8 cellular contexts compared by ENCODE assay signal in the genomic region with DNA sequence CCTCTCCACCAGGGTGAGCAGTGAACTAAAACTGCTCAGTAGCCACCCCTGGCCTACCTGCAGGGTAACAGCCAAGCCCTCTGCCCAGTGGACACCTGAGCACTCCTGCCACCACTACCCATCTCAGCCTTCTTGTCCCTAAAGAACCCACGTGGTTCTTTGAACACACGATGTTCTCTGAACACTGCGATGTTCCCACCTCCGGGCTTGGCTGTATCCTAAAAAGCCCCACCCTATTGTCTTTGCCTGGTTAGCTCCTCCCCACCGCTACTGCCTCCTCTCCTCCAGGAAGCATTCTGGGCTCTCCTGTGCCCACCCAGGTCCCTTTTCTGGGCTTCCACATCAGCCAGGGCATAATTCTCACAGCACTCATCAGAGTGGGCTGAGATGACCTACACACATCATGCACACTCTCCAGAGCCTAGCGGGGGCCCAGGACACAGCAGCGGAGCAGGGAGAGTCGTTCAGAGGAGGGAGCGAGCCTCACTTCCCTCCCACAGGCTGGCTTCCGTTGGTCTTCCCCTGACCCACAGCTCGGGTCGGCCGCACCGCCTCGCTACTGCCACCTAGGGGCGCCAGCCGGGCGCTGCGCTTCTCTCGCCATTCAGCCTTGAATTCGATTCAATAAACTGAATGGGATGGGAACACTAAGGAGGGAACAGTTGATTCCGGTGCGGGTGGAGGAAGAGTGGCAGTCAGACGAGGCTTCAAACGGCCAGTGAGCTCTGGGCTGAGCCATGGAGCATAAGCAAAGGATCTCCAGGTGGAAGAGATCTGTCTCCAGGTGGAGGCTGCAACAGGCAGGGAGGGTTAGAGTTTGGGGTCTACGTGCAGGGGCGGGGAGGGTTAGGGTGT. TPM values are rescaled to one million over a fixed set of nuclear protein-coding genes. Genes with fewer than 3 reads are reported as not detected.
DNase-seq lines count a peak whose midpoint lies in the region; ATAC-seq, FAIRE-seq and TF ChIP-seq lines count a peak whose summit lies in the region.

No MANE protein-coding gene starts in this region.

- H3K9me3 ChIP-seq in DOHH2 (ENCODE audit: control insufficient read depth, insufficient read depth, low read length) (no peaks in the 10 kb centered on the region), endothelial cell of umbilical vein (replicated peaks; ENCODE audit: control insufficient read depth, insufficient read depth, low read length) (no peaks in the 10 kb centered on the region), mesodermal cell (ENCODE audit: control insufficient read depth, low read length) (no peaks in the 10 kb centered on the region)

- no peaks in the 10 kb centered on the region for H3K9me2 ChIP-seq in DOHH2 (replicated peaks; ENCODE audit: control insufficient read depth, low read length)

- H3K4me3 ChIP-seq in DOHH2 (ENCODE audit: low read length): peak overlapping the region; percentile 62
- H3K4me3 ChIP-seq in endothelial cell of umbilical vein (replicated peaks in 1 of 3; ENCODE audit: insufficient read depth in 1 of 3, low read depth in 1 of 3, low read length in 3 of 3): peak overlapping the region in 2 of 3 experiments; percentile 7 to 57
- H3K4me3 ChIP-seq in mesodermal cell (ENCODE audit: extremely low read depth, insufficient read depth, low read length, poor library complexity, severe bottlenecking): peak overlapping the region; percentile 21

- peak overlapping the region; percentile 90 for H3K4me2 ChIP-seq in DOHH2 (ENCODE audit: low read length)
- peak overlapping the region; percentile 88 for H3K4me2 ChIP-seq in endothelial cell of umbilical vein (ENCODE audit: insufficient read depth, low read length)

- H4K20me1 ChIP-seq in DOHH2 (ENCODE audit: control insufficient read depth, insufficient read depth, low read depth, low read length): peaks cover 60% of the 10 kb centered on the region
- peaks cover 21% of the 10 kb centered on the region for H4K20me1 ChIP-seq in endothelial cell of umbilical vein (replicated peaks; ENCODE audit: control insufficient read depth, extremely low read depth, insufficient read depth, low read length)

- dilution Hi-C loops in endothelial cell of umbilical vein (cut with MboI; ENCODE audit: extremely low pct_ligation_motif_present, low sequenced_read_pairs): no loop called here

- peak overlapping the region; percentile 39 for H3K9ac ChIP-seq in endothelial cell of umbilical vein (replicated peaks; ENCODE audit: extremely low read depth, insufficient read depth, low read length)

- no peak for TF ChIP-seq POLR2A in endothelial cell of umbilical vein (IDR thresholded peaks at IDR 0.05; ENCODE audit: low read depth, low read length)

- 21 to 26% methylated on average over 14 to 26 of the region's 27 CpGs for WGBS in mesodermal cell (ENCODE audit: insufficient coverage in 2 of 2), 2 experiments

- TF ChIP-seq CTCF in DOHH2 (IDR thresholded peaks at IDR 0.05; ENCODE audit: low read depth, low read length, poor library complexity, severe bottlenecking) (peak; percentile 99), endothelial cell of umbilical vein (IDR thresholded peaks at IDR 0.05; ENCODE audit: extremely low read depth in 1 of 2, insufficient read depth in 1 of 2, low read depth in 1 of 2, low read length in 2 of 2) (peak; percentile 100)

- CTCF ChIA-PET in endothelial cell of umbilical vein (lab: Charles Lee): interaction anchor here (0.6 to 6.3 kb wide), 22 partner anchors 8 to 368 kb away, joined by 3 to 62 read pairs (median 4); a partner anchor contains a TSS

- DNase-seq in NOMO-1 treated with dmso at 0.1 percent for 144 hours (lab: John Stamatoyannopoulos, UW; ENCODE audit: unreplicated experiment) (peak; percentile 86), endothelial cell of umbilical vein (ENCODE audit: low read depth, low spot score) (peak; percentile 84)
- DNase-seq in activated CD8-positive, alpha-beta memory T cell treated with anti-CD3 and anti-CD28 coated beads, Interleukin-2, amount 50 U/mL, for 24 hours (ENCODE audit: extremely low read depth): peak; percentile 26
- peak; percentile 51 for DNase-seq in stimulated activated CD8-positive, alpha-beta memory T cell treated with anti-CD3 and anti-CD28 coated beads, Interleukin-15, amount 100 ng/mL, for 1 hour (ENCODE audit: low read depth)

- intact Hi-C loops in endothelial cell of umbilical vein (cut with micrococcal nuclease): loop anchor here (1.0 kb wide), 3 partner anchors 32 to 251 kb away; a partner anchor contains a TSS

- peak overlapping the region; percentile 78 for H3K27ac ChIP-seq in DOHH2 (ENCODE audit: low read depth, low read length)
- no peak overlapping the region for H3K27ac ChIP-seq in endothelial cell of umbilical vein (ENCODE audit: insufficient read depth, low read depth, low read length)
- H3K27ac ChIP-seq in mesodermal cell (ENCODE audit: low read depth, low read length, severe bottlenecking): peak overlapping the region; percentile 79

- H3K27me3 ChIP-seq in DOHH2 (ENCODE audit: control insufficient read depth, low read length): no peaks in the 10 kb centered on the region
- H3K27me3 ChIP-seq in endothelial cell of umbilical vein (ENCODE audit: control insufficient read depth in 2 of 2, insufficient read depth in 2 of 2, low read length in 2 of 2): no peaks in the 10 kb centered on the region

- peaks cover 13% of the 10 kb centered on the region for H3F3A ChIP-seq in DOHH2 (ENCODE audit: control insufficient read depth, insufficient read depth)

- H3K79me2 ChIP-seq in DOHH2 (ENCODE audit: control insufficient read depth, low read length) (peaks cover 91% of the 10 kb centered on the region), endothelial cell of umbilical vein (ENCODE audit: control insufficient read depth, insufficient read depth, low read length) (peaks cover 80% of the 10 kb centered on the region)

- POLR2A ChIA-PET in endothelial cell of umbilical vein (lab: Charles Lee): no interaction called here

- peaks cover 60% of the 10 kb centered on the region for H3K36me3 ChIP-seq in DOHH2 (ENCODE audit: control insufficient read depth, low read length)
- peaks cover 0 to 5% of the 10 kb centered on the region in 2 experiments for H3K36me3 ChIP-seq in endothelial cell of umbilical vein (ENCODE audit: control insufficient read depth in 2 of 2, extremely low read depth in 1 of 2, insufficient read depth in 2 of 2, low read length in 2 of 2)
- peaks cover 45% of the 10 kb centered on the region for H3K36me3 ChIP-seq in mesodermal cell (ENCODE audit: control insufficient read depth, insufficient read depth, low read length)

- peak overlapping the region; percentile 25 for H2AFZ ChIP-seq in endothelial cell of umbilical vein (ENCODE audit: low read depth, low read length)

- ATAC-seq in HG03196 (IDR thresholded peaks at IDR 0.05; ENCODE audit: unreplicated experiment): peak; percentile 42
- no peak for ATAC-seq in HG03135 (IDR thresholded peaks at IDR 0.05; ENCODE audit: unreplicated experiment)

- H3K9me1 ChIP-seq in endothelial cell of umbilical vein (replicated peaks; ENCODE audit: control insufficient read depth, extremely low read depth, insufficient read depth, low read length): no peaks in the 10 kb centered on the region

- FAIRE-seq in endothelial cell of umbilical vein (lab: Jason Lieb, UNC): peak; percentile 97

- BruUV-seq in endothelial cell of umbilical vein (replicated peaks; lab: Mats Ljungman, UMichigan): no TSS peak

- H3K4me1 ChIP-seq in DOHH2 (ENCODE audit: control insufficient read depth, low read length) (peaks cover 57% of the 10 kb centered on the region), endothelial cell of umbilical vein (ENCODE audit: control insufficient read depth, extremely low read depth, insufficient read depth, low read length) (peaks cover 22% of the 10 kb centered on the region), mesodermal cell (ENCODE audit: control insufficient read depth, insufficient read depth, low read length, poor library complexity, severe bottlenecking) (peaks cover 11% of the 10 kb centered on the region)

TF ChIP-seq in endothelial cell of umbilical vein, 7 proteins besides CTCF, POLR2A, EP300 and RAD21 (continues in another document):
- TF ChIP-seq POLR2AphosphoS5 (IDR thresholded peaks at IDR 0.05; ENCODE audit: insufficient read depth, low read depth, low read length) (no peak), EZH2 (IDR thresholded peaks at IDR 0.05; ENCODE audit: borderline replicate concordance, low read depth, low read length, severe bottlenecking) (no peak)

RNA-seq across cellular contexts. Expression of a gene that starts 3.2 kb away (rescaled TPM):
- total RNA-seq in endothelial cell of umbilical vein: 124 and 134 TPM in 2 replicates
- 40.6 and 46.8 TPM in 2 replicates for polyA plus RNA-seq in endothelial cell of umbilical vein
- polyA plus RNA-seq in endothelial cell of umbilical vein (2011; cell fraction: cytosol; rRNA removed): 81.9 and 87.1 TPM in 2 replicates
- 53.0 and 54.8 TPM in 2 replicates for polyA plus RNA-seq in endothelial cell of umbilical vein (2011; cell fraction: nucleus; rRNA removed)
- 81.3 and 98.4 TPM in 2 replicates for polyA plus RNA-seq in endothelial cell of umbilical vein (2012)
- 58.4 and 61.1 TPM in 2 replicates for polyA minus RNA-seq in endothelial cell of umbilical vein
- polyA minus RNA-seq in endothelial cell of umbilical vein (2011; cell fraction: cytosol; rRNA and poly(A)+ RNA removed): 37.9 TPM
- polyA minus RNA-seq in endothelial cell of umbilical vein (2011; cell fraction: nucleus; rRNA and poly(A)+ RNA removed): 17.2 and 19.3 TPM in 2 replicates
- polyA plus RNA-seq in mesodermal cell (2013, experiment 1 of 2): 135 TPM
- 121 TPM for polyA plus RNA-seq in mesodermal cell (2013, experiment 2 of 2)

RNA-seq across cellular contexts. Expression of a gene that starts 50.3 kb away (rescaled TPM):
- total RNA-seq in endothelial cell of umbilical vein: not detected in 2 replicates
- not detected in 2 replicates for polyA plus RNA-seq in endothelial cell of umbilical vein
- polyA plus RNA-seq in endothelial cell of umbilical vein (2011; cell fraction: cytosol; rRNA removed): not detected in 2 replicates
- not detected in 2 replicates for polyA plus RNA-seq in endothelial cell of umbilical vein (2011; cell fraction: nucleus; rRNA removed)
- not detected in 2 replicates for polyA plus RNA-seq in endothelial cell of umbilical vein (2012)
- not detected in 2 replicates for polyA minus RNA-seq in endothelial cell of umbilical vein
- polyA minus RNA-seq in endothelial cell of umbilical vein (2011; cell fraction: cytosol; rRNA and poly(A)+ RNA removed): not detected
- not detected in 2 replicates for polyA minus RNA-seq in endothelial cell of umbilical vein (2011; cell fraction: nucleus; rRNA and poly(A)+ RNA removed)
- polyA plus RNA-seq in mesodermal cell (2013, experiment 1 of 2): not detected
- polyA plus RNA-seq in mesodermal cell (2013, experiment 2 of 2): not detected

RNA-seq across cellular contexts. Expression of a gene that starts 58.8 kb away (rescaled TPM):
- total RNA-seq in endothelial cell of umbilical vein: 61.5 and 62.9 TPM in 2 replicates
- polyA plus RNA-seq in endothelial cell of umbilical vein: 64.3 and 82.5 TPM in 2 replicates
- polyA plus RNA-seq in endothelial cell of umbilical vein (2011; cell fraction: cytosol; rRNA removed): 31.1 and 39.1 TPM in 2 replicates
- 88.2 and 102 TPM in 2 replicates for polyA plus RNA-seq in endothelial cell of umbilical vein (2011; cell fraction: nucleus; rRNA removed)
- 52.7 and 53.2 TPM in 2 replicates for polyA plus RNA-seq in endothelial cell of umbilical vein (2012)
- polyA minus RNA-seq in endothelial cell of umbilical vein: 27.7 and 30.8 TPM in 2 replicates
- 62.2 TPM for polyA minus RNA-seq in endothelial cell of umbilical vein (2011; cell fraction: cytosol; rRNA and poly(A)+ RNA removed)
- 20.3 and 39.5 TPM in 2 replicates for polyA minus RNA-seq in endothelial cell of umbilical vein (2011; cell fraction: nucleus; rRNA and poly(A)+ RNA removed)
- 40.1 TPM for polyA plus RNA-seq in mesodermal cell (2013, experiment 1 of 2)
- 36.8 TPM for polyA plus RNA-seq in mesodermal cell (2013, experiment 2 of 2)

Comparison
In these comparisons a context has a peak if more than half of its experiments do, and no peak if none do; other contexts are left out.
1. DNase-seq: peak in every context shown above with its lines; median percentile 86 in NOMO-1 treated with dmso at 0.1 percent for 144 hours; 84 in endothelial cell of umbilical vein; 51 in stimulated activated CD8-positive, alpha-beta memory T cell treated with anti-CD3 and anti-CD28 coated beads, Interleukin-15, amount 100 ng/mL, for 1 hour; 26 in activated CD8-positive, alpha-beta memory T cell treated with anti-CD3 and anti-CD28 coated beads, Interleukin-2, amount 50 U/mL, for 24 hours.